ENCODE assay signal across 1 cellular context in the genomic region with DNA sequence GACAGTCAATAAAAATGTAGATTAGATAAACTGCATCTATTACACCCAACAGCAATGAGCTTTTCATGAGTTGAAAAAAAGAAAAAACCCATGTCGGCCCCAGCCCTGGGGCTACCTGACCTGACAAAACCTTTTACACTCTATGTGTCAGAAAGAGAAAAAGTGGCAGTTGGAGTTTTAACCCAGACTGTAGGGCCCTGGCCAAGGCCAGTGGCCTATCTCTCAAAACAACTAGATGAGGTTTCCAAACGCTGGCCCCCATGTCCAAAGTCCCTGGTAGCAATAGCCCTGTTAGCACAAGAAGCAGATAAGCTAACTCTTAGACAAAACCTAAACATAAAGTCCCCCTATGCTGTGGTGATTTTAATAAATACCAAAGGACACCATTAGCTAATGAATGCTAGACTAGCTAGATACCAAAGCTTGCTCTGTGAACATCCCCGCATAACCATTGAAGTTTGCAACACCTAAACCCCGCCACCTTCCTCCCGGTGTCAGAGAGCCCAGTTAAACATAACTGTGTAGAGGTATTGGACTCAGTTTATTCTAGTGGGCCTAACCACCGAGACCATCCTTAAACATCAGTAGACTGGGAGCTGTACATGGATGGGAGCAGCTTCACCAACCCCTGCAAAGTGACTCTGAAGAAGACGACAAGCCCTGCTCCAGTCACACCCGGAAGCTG.
TF ChIP-seq lines count a peak whose summit lies in the region.
"Not testable (repeated sequence)": the region's sequence is repeated elsewhere in the genome, so short reads cannot be mapped to it uniquely, and the experiment has no call there.

No MANE protein-coding gene starts in this region.

TF ChIP-seq in HepG2, 621 proteins besides CTCF, POLR2A, EP300 and RAD21 (continued from another document and continues in another):
- TF ChIP-seq, protein P1, sequence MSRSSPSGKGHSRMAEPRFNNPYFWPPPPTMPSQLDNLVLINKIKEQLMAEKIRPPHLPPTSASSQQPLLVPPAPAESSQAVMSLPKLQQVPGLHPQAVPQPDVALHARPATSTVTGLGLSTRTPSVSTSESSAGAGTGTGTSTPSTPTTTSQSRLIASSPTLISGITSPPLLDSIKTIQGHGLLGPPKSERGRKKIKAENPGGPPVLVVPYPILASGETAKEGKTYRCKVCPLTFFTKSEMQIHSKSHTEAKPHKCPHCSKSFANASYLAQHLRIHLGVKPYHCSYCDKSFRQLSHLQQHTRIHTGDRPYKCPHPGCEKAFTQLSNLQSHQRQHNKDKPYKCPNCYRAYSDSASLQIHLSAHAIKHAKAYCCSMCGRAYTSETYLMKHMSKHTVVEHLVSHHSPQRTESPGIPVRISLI (CRISPR knock-in tag; IDR thresholded peaks at IDR 0.05; ENCODE audit: borderline replicate concordance), result peak; percentile 79
- TF ChIP-seq ZNF572 (CRISPR knock-in tag; IDR thresholded peaks at IDR 0.05), result peak; percentile 83; the same call in 1 of the 2 replicates
- TF ChIP-seq RARA (CRISPR knock-in tag; IDR thresholded peaks at IDR 0.05), result peak; percentile 64; the same call in 1 of the 2 replicates
- peak; percentile 71 for TF ChIP-seq SKI (IDR thresholded peaks at IDR 0.05; ENCODE audit: partially characterized antibody)
- TF ChIP-seq, protein P2, sequence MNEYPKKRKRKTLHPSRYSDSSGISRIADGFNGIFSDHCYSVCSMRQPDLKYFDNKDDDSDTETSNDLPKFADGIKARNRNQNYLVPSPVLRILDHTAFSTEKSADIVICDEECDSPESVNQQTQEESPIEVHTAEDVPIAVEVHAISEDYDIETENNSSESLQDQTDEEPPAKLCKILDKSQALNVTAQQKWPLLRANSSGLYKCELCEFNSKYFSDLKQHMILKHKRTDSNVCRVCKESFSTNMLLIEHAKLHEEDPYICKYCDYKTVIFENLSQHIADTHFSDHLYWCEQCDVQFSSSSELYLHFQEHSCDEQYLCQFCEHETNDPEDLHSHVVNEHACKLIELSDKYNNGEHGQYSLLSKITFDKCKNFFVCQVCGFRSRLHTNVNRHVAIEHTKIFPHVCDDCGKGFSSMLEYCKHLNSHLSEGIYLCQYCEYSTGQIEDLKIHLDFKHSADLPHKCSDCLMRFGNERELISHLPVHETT (CRISPR knock-in tag; conservative IDR thresholded peaks at IDR 0.05), result 0 out of 2 replicates have a peak, but pooled peaks have one; percentile 36
- TF ChIP-seq FOXK1 (CRISPR knock-in tag; IDR thresholded peaks at IDR 0.05; ENCODE audit: borderline replicate concordance, low read depth), result peak; percentile 41; the same call in 1 of the 2 replicates
- 0 out of 2 replicates have a peak, but pooled peaks have one; percentile 61 for TF ChIP-seq ZNF772 (CRISPR knock-in tag; IDR thresholded peaks at IDR 0.05)
- TF ChIP-seq FOXO1 (CRISPR knock-in tag; IDR thresholded peaks at IDR 0.05), result peak; percentile 91
- peak; percentile 82 for TF ChIP-seq BCL6 (CRISPR knock-in tag; IDR thresholded peaks at IDR 0.05)
- TF ChIP-seq, protein P3, sequence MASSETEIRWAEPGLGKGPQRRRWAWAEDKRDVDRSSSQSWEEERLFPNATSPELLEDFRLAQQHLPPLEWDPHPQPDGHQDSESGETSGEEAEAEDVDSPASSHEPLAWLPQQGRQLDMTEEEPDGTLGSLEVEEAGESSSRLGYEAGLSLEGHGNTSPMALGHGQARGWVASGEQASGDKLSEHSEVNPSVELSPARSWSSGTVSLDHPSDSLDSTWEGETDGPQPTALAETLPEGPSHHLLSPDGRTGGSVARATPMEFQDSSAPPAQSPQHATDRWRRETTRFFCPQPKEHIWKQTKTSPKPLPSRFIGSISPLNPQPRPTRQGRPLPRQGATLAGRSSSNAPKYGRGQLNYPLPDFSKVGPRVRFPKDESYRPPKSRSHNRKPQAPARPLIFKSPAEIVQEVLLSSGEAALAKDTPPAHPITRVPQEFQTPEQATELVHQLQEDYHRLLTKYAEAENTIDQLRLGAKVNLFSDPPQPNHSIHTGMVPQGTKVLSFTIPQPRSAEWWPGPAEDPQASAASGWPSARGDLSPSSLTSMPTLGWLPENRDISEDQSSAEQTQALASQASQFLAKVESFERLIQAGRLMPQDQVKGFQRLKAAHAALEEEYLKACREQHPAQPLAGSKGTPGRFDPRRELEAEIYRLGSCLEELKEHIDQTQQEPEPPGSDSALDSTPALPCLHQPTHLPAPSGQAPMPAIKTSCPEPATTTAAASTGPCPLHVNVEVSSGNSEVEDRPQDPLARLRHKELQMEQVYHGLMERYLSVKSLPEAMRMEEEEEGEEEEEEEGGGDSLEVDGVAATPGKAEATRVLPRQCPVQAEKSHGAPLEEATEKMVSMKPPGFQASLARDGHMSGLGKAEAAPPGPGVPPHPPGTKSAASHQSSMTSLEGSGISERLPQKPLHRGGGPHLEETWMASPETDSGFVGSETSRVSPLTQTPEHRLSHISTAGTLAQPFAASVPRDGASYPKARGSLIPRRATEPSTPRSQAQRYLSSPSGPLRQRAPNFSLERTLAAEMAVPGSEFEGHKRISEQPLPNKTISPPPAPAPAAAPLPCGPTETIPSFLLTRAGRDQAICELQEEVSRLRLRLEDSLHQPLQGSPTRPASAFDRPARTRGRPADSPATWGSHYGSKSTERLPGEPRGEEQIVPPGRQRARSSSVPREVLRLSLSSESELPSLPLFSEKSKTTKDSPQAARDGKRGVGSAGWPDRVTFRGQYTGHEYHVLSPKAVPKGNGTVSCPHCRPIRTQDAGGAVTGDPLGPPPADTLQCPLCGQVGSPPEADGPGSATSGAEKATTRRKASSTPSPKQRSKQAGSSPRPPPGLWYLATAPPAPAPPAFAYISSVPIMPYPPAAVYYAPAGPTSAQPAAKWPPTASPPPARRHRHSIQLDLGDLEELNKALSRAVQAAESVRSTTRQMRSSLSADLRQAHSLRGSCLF (CRISPR knock-in tag; IDR thresholded peaks at IDR 0.05; ENCODE audit: borderline replicate concordance), result peak; percentile 72; the same call in 1 of the 2 replicates
- TF ChIP-seq MIXL1 (CRISPR knock-in tag; IDR thresholded peaks at IDR 0.05), result peak; percentile 80
- TF ChIP-seq, protein P4, sequence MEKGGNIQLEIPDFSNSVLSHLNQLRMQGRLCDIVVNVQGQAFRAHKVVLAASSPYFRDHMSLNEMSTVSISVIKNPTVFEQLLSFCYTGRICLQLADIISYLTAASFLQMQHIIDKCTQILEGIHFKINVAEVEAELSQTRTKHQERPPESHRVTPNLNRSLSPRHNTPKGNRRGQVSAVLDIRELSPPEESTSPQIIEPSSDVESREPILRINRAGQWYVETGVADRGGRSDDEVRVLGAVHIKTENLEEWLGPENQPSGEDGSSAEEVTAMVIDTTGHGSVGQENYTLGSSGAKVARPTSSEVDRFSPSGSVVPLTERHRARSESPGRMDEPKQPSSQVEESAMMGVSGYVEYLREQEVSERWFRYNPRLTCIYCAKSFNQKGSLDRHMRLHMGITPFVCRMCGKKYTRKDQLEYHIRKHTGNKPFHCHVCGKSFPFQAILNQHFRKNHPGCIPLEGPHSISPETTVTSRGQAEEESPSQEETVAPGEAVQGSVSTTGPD (CRISPR knock-in tag; IDR thresholded peaks at IDR 0.05), result peak; percentile 99
- peak; percentile 66 for TF ChIP-seq PPARG (CRISPR knock-in tag; conservative IDR thresholded peaks at IDR 0.05)
- TF ChIP-seq HDAC2 (CRISPR knock-in tag; IDR thresholded peaks at IDR 0.05), result peak; percentile 87; the same call in 1 of the 2 replicates
- peak; percentile 77; the same call in 1 of the 2 replicates for TF ChIP-seq ZNF317 (CRISPR knock-in tag; IDR thresholded peaks at IDR 0.05)
- peak; percentile 46 for TF ChIP-seq SP4 (CRISPR knock-in tag; IDR thresholded peaks at IDR 0.05)
- TF ChIP-seq, protein P5, sequence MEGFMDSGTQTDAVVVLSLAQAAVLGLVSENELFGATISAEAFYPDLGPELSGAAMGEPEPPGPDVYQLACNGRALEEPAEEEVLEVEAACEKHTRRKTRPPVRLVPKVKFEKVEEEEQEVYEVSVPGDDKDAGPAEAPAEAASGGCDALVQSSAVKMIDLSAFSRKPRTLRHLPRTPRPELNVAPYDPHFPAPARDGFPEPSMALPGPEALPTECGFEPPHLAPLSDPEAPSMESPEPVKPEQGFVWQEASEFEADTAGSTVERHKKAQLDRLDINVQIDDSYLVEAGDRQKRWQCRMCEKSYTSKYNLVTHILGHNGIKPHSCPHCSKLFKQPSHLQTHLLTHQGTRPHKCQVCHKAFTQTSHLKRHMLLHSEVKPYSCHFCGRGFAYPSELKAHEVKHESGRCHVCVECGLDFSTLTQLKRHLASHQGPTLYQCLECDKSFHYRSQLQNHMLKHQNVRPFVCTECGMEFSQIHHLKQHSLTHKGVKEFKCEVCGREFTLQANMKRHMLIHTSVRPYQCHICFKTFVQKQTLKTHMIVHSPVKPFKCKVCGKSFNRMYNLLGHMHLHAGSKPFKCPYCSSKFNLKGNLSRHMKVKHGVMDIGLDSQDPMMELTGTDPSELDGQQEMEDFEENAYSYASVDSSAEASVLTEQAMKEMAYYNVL (CRISPR knock-in tag; IDR thresholded peaks at IDR 0.05; ENCODE audit: borderline replicate concordance), result peak; percentile 95
- TF ChIP-seq ZNF773 (CRISPR knock-in tag; IDR thresholded peaks at IDR 0.05; ENCODE audit: borderline replicate concordance), result 0 out of 2 replicates have a peak, but pooled peaks have one; percentile 27
- TF ChIP-seq ZNF766 (CRISPR knock-in tag; IDR thresholded peaks at IDR 0.05; ENCODE audit: borderline replicate concordance), result peak; percentile 80
- TF ChIP-seq GATAD2A (CRISPR knock-in tag; IDR thresholded peaks at IDR 0.05), result peak; percentile 88
- TF ChIP-seq PHF21A (CRISPR knock-in tag; IDR thresholded peaks at IDR 0.05), result peak; percentile 96
- TF ChIP-seq RXRA (CRISPR knock-in tag; IDR thresholded peaks at IDR 0.05), result peak; percentile 69; the same call in 1 of the 2 replicates
- TF ChIP-seq GATA4 (IDR thresholded peaks at IDR 0.05; ENCODE audit: borderline replicate concordance, low read depth), result peak; percentile 54; the same call in 1 of the 2 replicates
- peak; percentile 40 for TF ChIP-seq ASH2L (IDR thresholded peaks at IDR 0.05; ENCODE audit: insufficient read length, low read depth, low read length)
- not testable (repeated sequence) for TF ChIP-seq LCORL, NONO (IDR thresholded peaks at IDR 0.05)
- TF ChIP-seq LCORL (CRISPR knock-in tag; IDR thresholded peaks at IDR 0.05), result peak; percentile 89
- 0 out of 2 replicates have a peak, but pooled peaks have one; percentile 27 for TF ChIP-seq KAT8 (CRISPR knock-in tag; IDR thresholded peaks at IDR 0.05)
- TF ChIP-seq NONO (CRISPR knock-in tag; conservative IDR thresholded peaks at IDR 0.05), result peak; percentile 59; the same call in 1 of the 2 replicates
- peak; percentile 92 for TF ChIP-seq RXRB (CRISPR knock-in tag; IDR thresholded peaks at IDR 0.05; ENCODE audit: borderline replicate concordance)
- 0 out of 2 replicates have a peak, but pooled peaks have one; percentile 35 for TF ChIP-seq ETV5 (CRISPR knock-in tag; IDR thresholded peaks at IDR 0.05; ENCODE audit: borderline replicate concordance)
- TF ChIP-seq, protein P6, sequence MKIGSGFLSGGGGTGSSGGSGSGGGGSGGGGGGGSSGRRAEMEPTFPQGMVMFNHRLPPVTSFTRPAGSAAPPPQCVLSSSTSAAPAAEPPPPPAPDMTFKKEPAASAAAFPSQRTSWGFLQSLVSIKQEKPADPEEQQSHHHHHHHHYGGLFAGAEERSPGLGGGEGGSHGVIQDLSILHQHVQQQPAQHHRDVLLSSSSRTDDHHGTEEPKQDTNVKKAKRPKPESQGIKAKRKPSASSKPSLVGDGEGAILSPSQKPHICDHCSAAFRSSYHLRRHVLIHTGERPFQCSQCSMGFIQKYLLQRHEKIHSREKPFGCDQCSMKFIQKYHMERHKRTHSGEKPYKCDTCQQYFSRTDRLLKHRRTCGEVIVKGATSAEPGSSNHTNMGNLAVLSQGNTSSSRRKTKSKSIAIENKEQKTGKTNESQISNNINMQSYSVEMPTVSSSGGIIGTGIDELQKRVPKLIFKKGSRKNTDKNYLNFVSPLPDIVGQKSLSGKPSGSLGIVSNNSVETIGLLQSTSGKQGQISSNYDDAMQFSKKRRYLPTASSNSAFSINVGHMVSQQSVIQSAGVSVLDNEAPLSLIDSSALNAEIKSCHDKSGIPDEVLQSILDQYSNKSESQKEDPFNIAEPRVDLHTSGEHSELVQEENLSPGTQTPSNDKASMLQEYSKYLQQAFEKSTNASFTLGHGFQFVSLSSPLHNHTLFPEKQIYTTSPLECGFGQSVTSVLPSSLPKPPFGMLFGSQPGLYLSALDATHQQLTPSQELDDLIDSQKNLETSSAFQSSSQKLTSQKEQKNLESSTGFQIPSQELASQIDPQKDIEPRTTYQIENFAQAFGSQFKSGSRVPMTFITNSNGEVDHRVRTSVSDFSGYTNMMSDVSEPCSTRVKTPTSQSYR (CRISPR knock-in tag; IDR thresholded peaks at IDR 0.05; ENCODE audit: borderline replicate concordance), result peak; percentile 63; the same call in 1 of the 2 replicates
- TF ChIP-seq KLF12 (CRISPR knock-in tag; IDR thresholded peaks at IDR 0.05; ENCODE audit: borderline replicate concordance), result peak; percentile 93; the same call in 1 of the 2 replicates
- TF ChIP-seq MEIS1 (CRISPR knock-in tag; IDR thresholded peaks at IDR 0.05; ENCODE audit: borderline replicate concordance), result peak; percentile 22; the same call in 1 of the 2 replicates
- TF ChIP-seq HHEX (CRISPR knock-in tag; IDR thresholded peaks at IDR 0.05), result 0 out of 2 replicates have a peak, but pooled peaks have one; percentile 39
- TF ChIP-seq RCOR2 (CRISPR knock-in tag; IDR thresholded peaks at IDR 0.05), result peak; percentile 60; the same call in 1 of the 2 replicates
- TF ChIP-seq TBX3 (IDR thresholded peaks at IDR 0.05; ENCODE audit: borderline replicate concordance), result peak; percentile 46; the same call in 1 of the 2 replicates
- peak; percentile 91 for TF ChIP-seq ZSCAN20 (CRISPR knock-in tag; IDR thresholded peaks at IDR 0.05; ENCODE audit: borderline replicate concordance)
- TF ChIP-seq, protein P7, sequence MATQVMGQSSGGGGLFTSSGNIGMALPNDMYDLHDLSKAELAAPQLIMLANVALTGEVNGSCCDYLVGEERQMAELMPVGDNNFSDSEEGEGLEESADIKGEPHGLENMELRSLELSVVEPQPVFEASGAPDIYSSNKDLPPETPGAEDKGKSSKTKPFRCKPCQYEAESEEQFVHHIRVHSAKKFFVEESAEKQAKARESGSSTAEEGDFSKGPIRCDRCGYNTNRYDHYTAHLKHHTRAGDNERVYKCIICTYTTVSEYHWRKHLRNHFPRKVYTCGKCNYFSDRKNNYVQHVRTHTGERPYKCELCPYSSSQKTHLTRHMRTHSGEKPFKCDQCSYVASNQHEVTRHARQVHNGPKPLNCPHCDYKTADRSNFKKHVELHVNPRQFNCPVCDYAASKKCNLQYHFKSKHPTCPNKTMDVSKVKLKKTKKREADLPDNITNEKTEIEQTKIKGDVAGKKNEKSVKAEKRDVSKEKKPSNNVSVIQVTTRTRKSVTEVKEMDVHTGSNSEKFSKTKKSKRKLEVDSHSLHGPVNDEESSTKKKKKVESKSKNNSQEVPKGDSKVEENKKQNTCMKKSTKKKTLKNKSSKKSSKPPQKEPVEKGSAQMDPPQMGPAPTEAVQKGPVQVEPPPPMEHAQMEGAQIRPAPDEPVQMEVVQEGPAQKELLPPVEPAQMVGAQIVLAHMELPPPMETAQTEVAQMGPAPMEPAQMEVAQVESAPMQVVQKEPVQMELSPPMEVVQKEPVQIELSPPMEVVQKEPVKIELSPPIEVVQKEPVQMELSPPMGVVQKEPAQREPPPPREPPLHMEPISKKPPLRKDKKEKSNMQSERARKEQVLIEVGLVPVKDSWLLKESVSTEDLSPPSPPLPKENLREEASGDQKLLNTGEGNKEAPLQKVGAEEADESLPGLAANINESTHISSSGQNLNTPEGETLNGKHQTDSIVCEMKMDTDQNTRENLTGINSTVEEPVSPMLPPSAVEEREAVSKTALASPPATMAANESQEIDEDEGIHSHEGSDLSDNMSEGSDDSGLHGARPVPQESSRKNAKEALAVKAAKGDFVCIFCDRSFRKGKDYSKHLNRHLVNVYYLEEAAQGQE (IDR thresholded peaks at IDR 0.05; ENCODE audit: borderline replicate concordance in 1 of 2, low read depth in 1 of 2, low read length in 2 of 2), result peak in 1 of 2 experiments; percentile 50; a peak in 1 of 4 replicates
- 0 out of 2 replicates have a peak, but pooled peaks have one; percentile 56 for TF ChIP-seq KAT7 (CRISPR knock-in tag; IDR thresholded peaks at IDR 0.05; ENCODE audit: borderline replicate concordance)
